ENCODE assay signal across 25 cellular contexts in genomic region chr5:16659536-16659935, GRCh38.
"Had no signal": no experiment of that assay in that cellular context is flagged by ENCODE, and none has a peak within 500 bp of the region (broad histone marks: within the 10 kb centered on the region; RNA-seq: fewer than 3 reads in every experiment).

No MANE protein-coding gene starts in this region.

- H3K27ac Mint-ChIP-seq: activated CD8-positive, alpha-beta T cell treated with anti-CD3 and anti-CD28 coated beads for 36 hours; activated naive CD8-positive, alpha-beta T cell treated with anti-CD3 and anti-CD28 coated beads, Interleukin-2, amount 10 ng/mL, durations not matched to agents 7 days and 5 days; activated T-cell treated with anti-CD3 and anti-CD28 coated beads, Interleukin-2, amount 50 U/mL, for 72 hours; activated T-helper 2 cell treated with anti-CD3 and anti-CD28 coated beads, Interferon-gamma antibody, Interleukin-2, Interleukin-4, amounts not matched to agents 10 μg/mL and 5 μg/mL and 100 μg/mL, durations not matched to agents 14 hours and 24 hours and 36 hours; IgD-negative memory B cell had no signal

- ATAC-seq: activated CD4-positive, CD25-positive, alpha-beta regulatory T cell treated with anti-CD3 and anti-CD28 coated beads, Interleukin-2, amount 50 U/mL, for 24 hours; activated CD8-positive, alpha-beta T cell treated with anti-CD3 and anti-CD28 coated beads for 36 hours; activated T-cell treated with anti-CD3 and anti-CD28 coated beads, Interleukin-2, amount 50 U/mL, for 72 hours; body of pancreas had no signal

- H3K9me3 ChIP-seq: body of pancreas, SK-N-SH had no signal

- H3K4me1 Mint-ChIP-seq: IgD-negative memory B cell had no signal

- H3K36me3 ChIP-seq: ascending aorta had no signal

- H3K4me3 ChIP-seq: ascending aorta, body of pancreas had no signal

- H3K4me2 ChIP-seq: SK-N-SH had no signal

- H3K4me1 ChIP-seq: ascending aorta, body of pancreas had no signal

- H3K27me3 ChIP-seq: ascending aorta, body of pancreas had no signal

- H3K4me3 Mint-ChIP-seq: activated CD8-positive, alpha-beta T cell treated with anti-CD3 and anti-CD28 coated beads for 36 hours; activated naive CD8-positive, alpha-beta T cell treated with anti-CD3 and anti-CD28 coated beads, Interleukin-2, amount 10 ng/mL, durations not matched to agents 7 days and 5 days; activated T-cell treated with anti-CD3 and anti-CD28 coated beads, Interleukin-2, amount 50 U/mL, for 72 hours; IgD-negative memory B cell had no signal

- H3K9me3 Mint-ChIP-seq: activated CD8-positive, alpha-beta T cell treated with anti-CD3 and anti-CD28 coated beads for 36 hours had no signal

- H3K9ac ChIP-seq: SK-N-SH had no signal

- H3K36me3 Mint-ChIP-seq: IgD-negative memory B cell had no signal

- H3K27ac ChIP-seq: ascending aorta, body of pancreas had no signal

- H3K27me3 Mint-ChIP-seq: activated CD8-positive, alpha-beta T cell treated with anti-CD3 and anti-CD28 coated beads for 36 hours; activated naive CD8-positive, alpha-beta T cell treated with anti-CD3 and anti-CD28 coated beads, Interleukin-2, amount 10 ng/mL, durations not matched to agents 7 days and 5 days; IgD-negative memory B cell had no signal

- DNase-seq: activated CD4-positive, alpha-beta T cell treated with anti-CD3 and anti-CD28 coated beads for 4 hours; activated CD8-positive, alpha-beta memory T cell treated with anti-CD3 and anti-CD28 coated beads, Interleukin-2, amount 50 U/mL, for 4 hours; activated CD8-positive, alpha-beta T cell treated with anti-CD3 and anti-CD28 coated beads for 36 hours; activated gamma-delta T cell treated with Interleukin-2 at 50 U/mL for 16 hours; activated naive CD4-positive, alpha-beta T cell treated with anti-CD3 and anti-CD28 coated beads, Interleukin-2, amount 50 U/mL, for 16 hours; activated naive CD8-positive, alpha-beta T cell treated with anti-CD3 and anti-CD28 coated beads, Interleukin-2, amount 10 ng/mL, durations not matched to agents 7 days and 5 days; activated T-cell treated with anti-CD3 and anti-CD28 coated beads, Interleukin-2, amount 50 U/mL, for 72 hours; amniotic stem cell; body of pancreas; KG1; NCI-H1092; NCI-H1417; NCI-H1930; NCI-H2107; NCI-H2171 treated with DMSO at 0.1 percent for 48 hours; NCI-H345; NCI-H510A; NCI-H526 treated with DMSO at 0.1 percent for 48 hours; NCI-H82; SK-N-SH; T-helper 1 cell had no signal
